In genomic region chr18:31428211-31428610, GRCh38 we compare ENCODE assay signal across 10 cellular contexts. TPM values are rescaled to one million over a fixed set of nuclear protein-coding genes. Genes with fewer than 3 reads are reported as not detected.
"Had no signal": no experiment of that assay in that cellular context is flagged by ENCODE, and none has a peak within 500 bp of the region (broad histone marks: within the 10 kb centered on the region; RNA-seq: fewer than 3 reads in every experiment).

No MANE protein-coding gene starts in this region.

- H3K4me3 Mint-ChIP-seq: GM23338, H9 had no signal

- DNase-seq: H9, HCEC 1CT, KBM-7 had no signal

- H3K4me2 ChIP-seq: GM23338 had no signal

- H3K27me3 Mint-ChIP-seq: IgD-negative memory B cell had no signal

- FAIRE-seq: H1, H54, HepG2 had no signal

- H3K36me3 Mint-ChIP-seq: IgD-negative memory B cell had no signal

- H3K27ac ChIP-seq: HL-60 had no signal

- H2AFZ ChIP-seq: GM23338 had no signal

- H3K4me3 ChIP-seq: GM23338 had no signal

- H3K4me1 Mint-ChIP-seq: IgD-negative memory B cell had no signal

- H3K27ac Mint-ChIP-seq: GM23338, H9, IgD-negative memory B cell had no signal

- ATAC-seq: GM23338, HepG2 had no signal

RNA-seq across cellular contexts. Expression of gene DSG3, which starts 19.3 kb away (rescaled TPM):
- total RNA-seq: HepG2, HT1080 had no signal
- polyA plus RNA-seq: HepG2 had no signal

RNA-seq across cellular contexts. Expression of gene DSG4, which starts 51.6 kb away (rescaled TPM):
- total RNA-seq: GM23338, H1, H9, HepG2, HT1080 had no signal
- polyA plus RNA-seq: GM23338, H1, IgD-negative memory B cell had no signal
